ENCODE assay signal across 17 cellular contexts in the genomic region with DNA sequence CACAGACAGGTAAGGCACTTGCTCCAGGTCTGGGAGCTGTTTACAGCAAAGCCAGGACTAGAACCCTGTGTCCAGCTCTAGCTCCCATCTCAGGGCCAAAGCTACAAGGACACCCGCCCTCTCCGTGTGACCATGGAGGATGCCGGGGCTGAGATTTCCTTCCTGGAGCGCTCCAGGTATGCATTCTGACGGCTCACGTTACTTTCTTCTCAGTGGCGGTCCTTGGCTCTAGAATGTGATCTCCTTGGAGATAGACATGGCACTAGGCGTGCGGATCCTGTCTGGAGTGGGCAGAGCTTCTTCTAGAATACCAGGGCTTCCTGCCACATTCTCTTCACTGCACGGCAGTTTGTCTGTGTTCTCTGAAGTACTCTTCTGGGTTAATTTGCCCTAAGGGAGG.
DNase-seq lines count a peak whose midpoint lies in the region; FAIRE-seq and TF ChIP-seq lines count a peak whose summit lies in the region.
"Had no signal": no experiment of that assay in that cellular context is flagged by ENCODE, and none has a peak within 500 bp of the region (broad histone marks: within the 10 kb centered on the region; RNA-seq: fewer than 3 reads in every experiment).

No MANE protein-coding gene starts in this region.

- H3K36me3 ChIP-seq in SK-N-MC (ENCODE audit: insufficient read depth, low read length) (no peaks in the 10 kb centered on the region), H1 (ENCODE audit: control insufficient read depth in 2 of 4, insufficient read depth in 4 of 4, low read length in 3 of 4) (no peaks in the 10 kb centered on the region), mesendoderm (ENCODE audit: control insufficient read depth, insufficient read depth, low read length) (no peaks in the 10 kb centered on the region), parathyroid adenoma (ENCODE audit: control insufficient read depth, insufficient read depth, low read length) (no peaks in the 10 kb centered on the region)
- H3K36me3 ChIP-seq in CD4-positive, alpha-beta memory T cell (ENCODE audit: insufficient read depth, low read length) = no peaks in the 10 kb centered on the region
- H3K36me3 ChIP-seq: BE2C had no signal

- H3K27me3 ChIP-seq in H1 (replicated peaks in 1 of 4; ENCODE audit: control insufficient read depth in 3 of 4, extremely low read depth in 1 of 4, insufficient read depth in 3 of 4, low read length in 3 of 4) (peaks cover 0 to 24% (median 12%) of the 10 kb centered on the region in 4 experiments; a peak in 5 of 7 replicates), mesendoderm (ENCODE audit: insufficient read depth, low read length, poor library complexity) (no peaks in the 10 kb centered on the region), parathyroid adenoma (ENCODE audit: control insufficient read depth, insufficient read depth, low read length) (no peaks in the 10 kb centered on the region)
- no peaks in the 10 kb centered on the region for H3K27me3 ChIP-seq in CD4-positive, alpha-beta memory T cell (ENCODE audit: insufficient read depth, low read length)
- H3K27me3 ChIP-seq: BE2C had no signal

- H3K56ac ChIP-seq in H1 (replicated peaks; ENCODE audit: insufficient read length, low read depth, low read length) (no peak overlapping the region), mesendoderm (ENCODE audit: low read length) (peak overlapping the region; percentile 47)

- no peak overlapping the region for H4K8ac ChIP-seq in H1 (ENCODE audit: extremely low read depth, insufficient read depth, low read length)
- no peak overlapping the region for H4K8ac ChIP-seq in mesendoderm (ENCODE audit: low read depth, low read length)

- H2BK5ac ChIP-seq in H1 (ENCODE audit: low read depth, low read length) = no peak overlapping the region
- H2BK5ac ChIP-seq in mesendoderm (ENCODE audit: low read length) = no peak overlapping the region

- no peak for TF ChIP-seq RAD21 in H1 (IDR thresholded peaks at IDR 0.05 in 1 of 2, conservative IDR thresholded peaks at IDR 0.05 in 1 of 2; ENCODE audit: low read depth in 2 of 2, low read length in 2 of 2)

- no peak overlapping the region for H2BK15ac ChIP-seq in H1 (ENCODE audit: low read length)
- H2BK15ac ChIP-seq in mesendoderm (replicated peaks; ENCODE audit: low read depth) = no peak overlapping the region

- no peaks in the 10 kb centered on the region for H3K9me3 Mint-ChIP-seq in CD4-positive, alpha-beta memory T cell
- H3K9me3 Mint-ChIP-seq: CD4-positive, CD25-positive, alpha-beta regulatory T cell had no signal

- H3K36me3 Mint-ChIP-seq in CD4-positive, alpha-beta memory T cell = no peaks in the 10 kb centered on the region
- H3K36me3 Mint-ChIP-seq: CD4-positive, CD25-positive, alpha-beta regulatory T cell had no signal

- POLR2A ChIA-PET in H1 (lab: Charles Lee; ENCODE audit: partially characterized antibody) = interaction anchor here (0.6 to 4.7 kb wide), 2 partner anchors 162 to 359 kb away, joined by 3 to 19 read pairs; a partner anchor contains a TSS
- POLR2A ChIA-PET in CD4-positive, alpha-beta memory T cell (lab: Charles Lee; ENCODE audit: partially characterized antibody) = no interaction called here

- no peak overlapping the region for H3K4me3 Mint-ChIP-seq in CD4-positive, alpha-beta memory T cell
- H3K4me3 Mint-ChIP-seq: CD4-positive, CD25-positive, alpha-beta regulatory T cell had no signal

- CTCF ChIA-PET in H1 (lab: Charles Lee; ENCODE audit: partially characterized antibody) = interaction anchor here (0.6 to 6.3 kb wide), 9 partner anchors 12 to 536 kb away, joined by 3 to 64 read pairs (median 5); no protein-coding TSS in a partner anchor
- CTCF ChIA-PET in CD4-positive, alpha-beta memory T cell (lab: Charles Lee; ENCODE audit: partially characterized antibody) = interaction anchor here (5.7 kb wide), 1 partner anchor 538 kb away, joined by 73 read pairs; no protein-coding TSS in a partner anchor

- no peaks in the 10 kb centered on the region for H3K79me1 ChIP-seq in H1 (ENCODE audit: low read depth, low read length)
- no peaks in the 10 kb centered on the region for H3K79me1 ChIP-seq in mesendoderm (ENCODE audit: low read length)

- no peak for TF ChIP-seq POLR2A in H1 (IDR thresholded peaks at IDR 0.05; ENCODE audit: control extremely low read depth in 1 of 2, low read depth in 2 of 2, low read length in 2 of 2)

- H3K9me3 ChIP-seq in SK-N-MC (ENCODE audit: low read depth, low read length) = no peaks in the 10 kb centered on the region
- H3K9me3 ChIP-seq in H1 (ENCODE audit: insufficient read depth in 2 of 2, low read depth in 1 of 2, low read length in 1 of 2) = no peaks in the 10 kb centered on the region
- no peaks in the 10 kb centered on the region for H3K9me3 ChIP-seq in parathyroid adenoma (ENCODE audit: control insufficient read depth, low read length)
- no peaks in the 10 kb centered on the region for H3K9me3 ChIP-seq in CD4-positive, alpha-beta memory T cell (ENCODE audit: control insufficient read depth in 1 of 2, low read length in 2 of 2)
- H3K9me3 ChIP-seq: BE2C had no signal

- H3K14ac ChIP-seq in H1 (ENCODE audit: insufficient read length) = no peak overlapping the region

- H3K4me2 ChIP-seq in H1 (ENCODE audit: insufficient read depth in 1 of 2, low read depth in 2 of 2, low read length in 2 of 2) = no peak overlapping the region
- no peak overlapping the region for H3K4me2 ChIP-seq in mesendoderm (ENCODE audit: low read length)
- no peak overlapping the region for H3K4me2 ChIP-seq in parathyroid adenoma (ENCODE audit: low read length)

- H3K79me2 ChIP-seq in H1 (ENCODE audit: control insufficient read depth in 1 of 2, insufficient read depth in 2 of 2, low read length in 2 of 2) (no peaks in the 10 kb centered on the region), mesendoderm (ENCODE audit: control insufficient read depth, insufficient read depth, low read length) (no peaks in the 10 kb centered on the region), parathyroid adenoma (no peaks in the 10 kb centered on the region)

- H3K4me1 Mint-ChIP-seq in CD4-positive, alpha-beta memory T cell = peaks cover 0 to 8% (median 2%) of the 10 kb centered on the region in 4 donors

- no peak overlapping the region for H2BK12ac ChIP-seq in H1 (ENCODE audit: low read depth, low read length)

- H3K23ac ChIP-seq in H1 (ENCODE audit: insufficient read length) = no peak overlapping the region
- no peak overlapping the region for H3K23ac ChIP-seq in mesendoderm (ENCODE audit: low read length)

- intact Hi-C loops in CD4-positive, alpha-beta memory T cell (cut with micrococcal nuclease) = no loop called here

- H2AFZ ChIP-seq in H1 (ENCODE audit: low read length) (no peak overlapping the region), parathyroid adenoma (peak overlapping the region; percentile 23)

- H3K27ac Mint-ChIP-seq in CD4-positive, alpha-beta memory T cell = no peak overlapping the region
- H3K27ac Mint-ChIP-seq: CD4-positive, CD25-positive, alpha-beta regulatory T cell had no signal

- FAIRE-seq in H1 (lab: Jason Lieb, UNC) (no peak), urothelium cell line (lab: Jason Lieb, UNC) (no peak)
- FAIRE-seq: A204.1, GM19239 had no signal

- no peak overlapping the region for H3K18ac ChIP-seq in H1 (ENCODE audit: extremely low read depth, low read length)
- H3K18ac ChIP-seq in mesendoderm (ENCODE audit: low read length) = no peak overlapping the region

- H4K20me1 ChIP-seq in H1 (replicated peaks in 1 of 2; ENCODE audit: control insufficient read depth in 1 of 2, insufficient read depth in 2 of 2, low read length in 2 of 2) = no peaks in the 10 kb centered on the region

- H3K23me2 ChIP-seq in H1 (ENCODE audit: low read depth, low read length) = no peaks in the 10 kb centered on the region

- H4K5ac ChIP-seq in H1 (ENCODE audit: insufficient read length, low read depth, low read length) = no peak overlapping the region
- no peak overlapping the region for H4K5ac ChIP-seq in mesendoderm (ENCODE audit: low read length)

- no peak overlapping the region for H2BK120ac ChIP-seq in H1 (replicated peaks; ENCODE audit: low read depth, low read length)
- H2BK120ac ChIP-seq in mesendoderm (ENCODE audit: low read depth, low read length) = no peak overlapping the region

- H3K9ac ChIP-seq in SK-N-MC (ENCODE audit: insufficient read length) (no peak overlapping the region), H1 (replicated peaks in 1 of 4; ENCODE audit: extremely low read depth in 1 of 4, low read depth in 3 of 4, low read length in 3 of 4) (no peak overlapping the region), mesendoderm (ENCODE audit: low read length) (no peak overlapping the region), parathyroid adenoma (no peak overlapping the region)

- H3K27ac ChIP-seq in SK-N-MC (peak overlapping the region; percentile 78; the same call in 1 of the 2 replicates), H1 (ENCODE audit: low read depth, low read length) (no peak overlapping the region), mesendoderm (ENCODE audit: low read depth, low read length) (no peak overlapping the region), parathyroid adenoma (no peak overlapping the region)
- no peak overlapping the region for H3K27ac ChIP-seq in CD4-positive, alpha-beta memory T cell (ENCODE audit: low read depth, low read length)

- H3K4me3 ChIP-seq in SK-N-MC (no peak overlapping the region), H1 (ENCODE audit: extremely low read depth in 1 of 4, insufficient read depth in 2 of 4, low read depth in 3 of 4, low read length in 4 of 4) (no peak overlapping the region), mesendoderm (ENCODE audit: low read length) (no peak overlapping the region), parathyroid adenoma (ENCODE audit: low read depth, low read length) (no peak overlapping the region)
- no peak overlapping the region for H3K4me3 ChIP-seq in CD4-positive, alpha-beta memory T cell (ENCODE audit: low read length in 2 of 2)

- DNase-seq in SK-N-MC (ENCODE audit: low read depth, low spot score) (no peak), H1 (ENCODE audit: low read depth in 1 of 2, low spot score in 2 of 2) (no peak), mesendoderm (no peak), NCI-H128 (lab: John Stamatoyannopoulos, UW; ENCODE audit: unreplicated experiment) (no peak), DMS114 treated with DMSO at 0.1 percent for 48 hours (lab: John Stamatoyannopoulos, UW; ENCODE audit: unreplicated experiment) (no peak), urothelium cell line (ENCODE audit: low spot score) (no peak)
- DNase-seq in CD4-positive, alpha-beta memory T cell = no peak
- DNase-seq: ACHN; BE2C; C1 segment of cervical spinal cord; CD4-positive, CD25-positive, alpha-beta regulatory T cell; DMS79 treated with DMSO at 0.1 percent for 48 hours; GF-D8; HCEC 1CT had no signal

- no peak for TF ChIP-seq EP300 in H1 (IDR thresholded peaks at IDR 0.05; ENCODE audit: borderline replicate concordance in 1 of 2, low read depth in 2 of 2, low read length in 2 of 2)

- peaks cover 26 to 27% of the 10 kb centered on the region in 2 donors for H3K27me3 Mint-ChIP-seq in CD4-positive, alpha-beta memory T cell

- H4K91ac ChIP-seq in H1 (replicated peaks; ENCODE audit: insufficient read length, low read length) = peak overlapping the region; percentile 72

- 92% methylated on average over 9 of the region's 10 CpGs; no CpG with 5 or more reads in 1 of the 2 experiments for WGBS in H1 (ENCODE audit: extremely low coverage in 1 of 2, insufficient coverage in 1 of 2, insufficient read length in 1 of 2, insufficient replicate concordance in 2 of 2, low coverage in 1 of 2, low lambda C conversion rate in 2 of 2, missing lambda C conversion rate in 1 of 2), 2 experiments
- no CpG with 5 or more reads among the region's 10 CpGs for WGBS in mesendoderm (ENCODE audit: extremely low coverage, insufficient coverage, low lambda C conversion rate)

- no peak overlapping the region for H2BK20ac ChIP-seq in H1 (ENCODE audit: low read length)

- TF ChIP-seq CTCF in H1 (IDR thresholded peaks at IDR 0.05; ENCODE audit: control extremely low read depth in 1 of 3, insufficient read depth in 1 of 3, low read depth in 1 of 3, low read length in 3 of 3) (no peak), parathyroid adenoma (IDR thresholded peaks at IDR 0.05) (no peak)

- H3K4ac ChIP-seq in H1 (replicated peaks; ENCODE audit: insufficient read length, low read depth, low read length) = no peak overlapping the region
- H3K4ac ChIP-seq in mesendoderm (ENCODE audit: low read depth, low read length) = no peak overlapping the region

- H2AK5ac ChIP-seq in H1 (ENCODE audit: low read depth, low read length) (no peak overlapping the region), mesendoderm (ENCODE audit: low read length) (no peak overlapping the region)

- peaks cover 20 to 36% (median 29%) of the 10 kb centered on the region in 4 experiments for H3K4me1 ChIP-seq in H1 (replicated peaks in 1 of 4; ENCODE audit: control insufficient read depth in 3 of 4, insufficient read depth in 4 of 4, low read length in 3 of 4)
- H3K4me1 ChIP-seq in mesendoderm (ENCODE audit: control insufficient read depth, low read depth, low read length) = peaks cover 26% of the 10 kb centered on the region
- H3K4me1 ChIP-seq in parathyroid adenoma = peaks cover 5% of the 10 kb centered on the region
- H3K4me1 ChIP-seq in CD4-positive, alpha-beta memory T cell (ENCODE audit: insufficient read depth, low read length) = no peaks in the 10 kb centered on the region
